ENCODE assay signal across 1 cellular context in the genomic region with DNA sequence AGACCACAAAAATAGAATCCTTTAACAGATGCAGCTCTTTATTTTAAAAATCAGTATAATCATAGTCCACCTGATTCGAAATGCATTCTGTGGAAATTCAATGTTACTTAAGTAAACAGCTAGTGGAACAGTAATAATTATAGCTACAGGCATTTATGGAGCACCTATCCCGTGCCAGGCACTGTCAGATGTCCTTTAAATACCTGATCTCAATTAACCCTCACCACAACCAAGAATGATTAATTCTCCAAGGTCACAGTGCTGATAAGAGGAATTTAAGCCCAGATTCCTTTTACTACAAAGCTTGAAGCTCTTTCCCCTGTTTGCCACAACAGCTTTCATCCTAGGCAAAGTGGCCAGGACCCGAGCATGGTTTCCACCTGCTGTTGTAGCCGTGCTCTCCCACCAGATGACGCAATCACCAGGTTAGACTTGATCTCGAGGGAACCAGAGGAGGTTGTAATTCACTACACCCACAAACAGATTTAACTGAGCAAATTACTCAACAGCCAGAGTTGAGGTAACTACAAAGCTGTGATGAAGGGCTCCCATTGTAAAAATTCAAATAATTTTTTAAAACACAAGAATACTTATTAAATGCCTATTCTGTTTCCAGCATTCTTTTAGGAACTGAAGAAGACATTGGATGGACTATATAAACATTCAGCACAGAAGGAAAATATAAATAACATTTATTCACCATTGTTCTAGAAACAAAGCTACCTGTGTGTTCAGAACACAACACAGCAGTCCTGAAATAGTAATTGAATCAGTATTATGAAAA.
A peak's percentile ranks its signal among the peaks of the same experiment; 100 is the strongest.
TF ChIP-seq lines count a peak whose summit lies in the region.

No MANE protein-coding gene starts in this region.

TF ChIP-seq in HepG2, 621 proteins besides CTCF, POLR2A, EP300 and RAD21 (continued from another document and continues in another):
- TF ChIP-seq, protein P1, sequence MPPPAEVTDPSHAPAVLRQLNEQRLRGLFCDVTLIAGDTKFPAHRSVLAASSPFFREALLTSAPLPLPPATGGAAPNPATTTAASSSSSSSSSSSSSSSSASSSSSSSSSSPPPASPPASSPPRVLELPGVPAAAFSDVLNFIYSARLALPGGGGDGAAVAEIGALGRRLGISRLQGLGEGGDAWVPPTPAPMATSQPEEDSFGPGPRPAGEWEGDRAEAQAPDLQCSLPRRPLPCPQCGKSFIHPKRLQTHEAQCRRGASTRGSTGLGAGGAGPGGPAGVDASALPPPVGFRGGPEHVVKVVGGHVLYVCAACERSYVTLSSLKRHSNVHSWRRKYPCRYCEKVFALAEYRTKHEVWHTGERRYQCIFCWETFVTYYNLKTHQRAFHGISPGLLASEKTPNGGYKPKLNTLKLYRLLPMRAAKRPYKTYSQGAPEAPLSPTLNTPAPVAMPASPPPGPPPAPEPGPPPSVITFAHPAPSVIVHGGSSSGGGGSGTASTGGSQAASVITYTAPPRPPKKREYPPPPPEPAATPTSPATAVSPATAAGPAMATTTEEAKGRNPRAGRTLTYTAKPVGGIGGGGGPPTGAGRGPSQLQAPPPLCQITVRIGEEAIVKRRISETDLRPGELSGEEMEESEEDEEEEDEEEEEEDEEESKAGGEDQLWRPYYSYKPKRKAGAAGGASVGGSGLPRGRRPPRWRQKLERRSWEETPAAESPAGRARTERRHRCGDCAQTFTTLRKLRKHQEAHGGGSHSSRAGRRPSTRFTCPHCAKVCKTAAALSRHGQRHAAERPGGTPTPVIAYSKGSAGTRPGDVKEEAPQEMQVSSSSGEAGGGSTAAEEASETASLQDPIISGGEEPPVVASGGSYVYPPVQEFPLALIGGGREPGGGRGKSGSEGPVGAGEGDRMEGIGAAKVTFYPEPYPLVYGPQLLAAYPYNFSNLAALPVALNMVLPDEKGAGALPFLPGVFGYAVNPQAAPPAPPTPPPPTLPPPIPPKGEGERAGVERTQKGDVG (CRISPR knock-in tag; IDR thresholded peaks at IDR 0.05; ENCODE audit: borderline replicate concordance): no peak
- TF ChIP-seq ARHGAP35 (CRISPR knock-in tag; IDR thresholded peaks at IDR 0.05; ENCODE audit: borderline replicate concordance) (no peak), ZNF136 (CRISPR knock-in tag; IDR thresholded peaks at IDR 0.05; ENCODE audit: low read depth) (no peak), ZNF563 (CRISPR knock-in tag; IDR thresholded peaks at IDR 0.05) (no peak), MAF1 (CRISPR knock-in tag; IDR thresholded peaks at IDR 0.05; ENCODE audit: borderline replicate concordance) (no peak), ELF4 (CRISPR knock-in tag; IDR thresholded peaks at IDR 0.05; ENCODE audit: borderline replicate concordance) (no peak), ZKSCAN8 (CRISPR knock-in tag; IDR thresholded peaks at IDR 0.05; ENCODE audit: borderline replicate concordance) (no peak), ZNF614 (CRISPR knock-in tag; IDR thresholded peaks at IDR 0.05; ENCODE audit: borderline replicate concordance) (0 out of 2 replicates have a peak, but pooled peaks have one; percentile 49), YEATS4 (CRISPR knock-in tag; IDR thresholded peaks at IDR 0.05; ENCODE audit: borderline replicate concordance) (0 out of 2 replicates have a peak, but pooled peaks have one; percentile 25), ZNF644 (CRISPR knock-in tag; IDR thresholded peaks at IDR 0.05; ENCODE audit: low read depth) (peak; percentile 39; the same call in 1 of the 2 replicates), ATF7 (IDR thresholded peaks at IDR 0.05) (peak; percentile 83), ATF7 (CRISPR knock-in tag; IDR thresholded peaks at IDR 0.05) (no peak), AGO2 (optimal IDR thresholded peaks at IDR 0.05; ENCODE audit: low read depth, low read length) (no peak), ZFP82 (CRISPR knock-in tag; IDR thresholded peaks at IDR 0.05; ENCODE audit: borderline replicate concordance) (no peak), ZNF292 (CRISPR knock-in tag; IDR thresholded peaks at IDR 0.05; ENCODE audit: borderline replicate concordance, low read depth) (no peak), TARDBP (CRISPR knock-in tag; IDR thresholded peaks at IDR 0.05) (0 out of 2 replicates have a peak, but pooled peaks have one; percentile 30), HCFC1 (IDR thresholded peaks at IDR 0.05; ENCODE audit: low read depth, low read length) (no peak), ZNF550 (CRISPR knock-in tag; IDR thresholded peaks at IDR 0.05; ENCODE audit: borderline replicate concordance) (no peak), SPEN (CRISPR knock-in tag; IDR thresholded peaks at IDR 0.05; ENCODE audit: low read depth) (no peak), TSC22D2 (CRISPR knock-in tag; IDR thresholded peaks at IDR 0.05; ENCODE audit: borderline replicate concordance) (0 out of 2 replicates have a peak, but pooled peaks have one; percentile 48)
- TF ChIP-seq, protein P2, sequence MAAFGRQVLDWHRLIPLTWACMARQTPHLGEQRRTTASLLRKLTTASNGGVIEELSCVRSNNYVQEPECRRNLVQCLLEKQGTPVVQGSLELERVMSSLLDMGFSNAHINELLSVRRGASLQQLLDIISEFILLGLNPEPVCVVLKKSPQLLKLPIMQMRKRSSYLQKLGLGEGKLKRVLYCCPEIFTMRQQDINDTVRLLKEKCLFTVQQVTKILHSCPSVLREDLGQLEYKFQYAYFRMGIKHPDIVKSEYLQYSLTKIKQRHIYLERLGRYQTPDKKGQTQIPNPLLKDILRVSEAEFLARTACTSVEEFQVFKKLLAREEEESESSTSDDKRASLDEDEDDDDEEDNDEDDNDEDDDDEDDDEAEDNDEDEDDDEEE (CRISPR knock-in tag; IDR thresholded peaks at IDR 0.05): no peak
- TF ChIP-seq, protein P3, sequence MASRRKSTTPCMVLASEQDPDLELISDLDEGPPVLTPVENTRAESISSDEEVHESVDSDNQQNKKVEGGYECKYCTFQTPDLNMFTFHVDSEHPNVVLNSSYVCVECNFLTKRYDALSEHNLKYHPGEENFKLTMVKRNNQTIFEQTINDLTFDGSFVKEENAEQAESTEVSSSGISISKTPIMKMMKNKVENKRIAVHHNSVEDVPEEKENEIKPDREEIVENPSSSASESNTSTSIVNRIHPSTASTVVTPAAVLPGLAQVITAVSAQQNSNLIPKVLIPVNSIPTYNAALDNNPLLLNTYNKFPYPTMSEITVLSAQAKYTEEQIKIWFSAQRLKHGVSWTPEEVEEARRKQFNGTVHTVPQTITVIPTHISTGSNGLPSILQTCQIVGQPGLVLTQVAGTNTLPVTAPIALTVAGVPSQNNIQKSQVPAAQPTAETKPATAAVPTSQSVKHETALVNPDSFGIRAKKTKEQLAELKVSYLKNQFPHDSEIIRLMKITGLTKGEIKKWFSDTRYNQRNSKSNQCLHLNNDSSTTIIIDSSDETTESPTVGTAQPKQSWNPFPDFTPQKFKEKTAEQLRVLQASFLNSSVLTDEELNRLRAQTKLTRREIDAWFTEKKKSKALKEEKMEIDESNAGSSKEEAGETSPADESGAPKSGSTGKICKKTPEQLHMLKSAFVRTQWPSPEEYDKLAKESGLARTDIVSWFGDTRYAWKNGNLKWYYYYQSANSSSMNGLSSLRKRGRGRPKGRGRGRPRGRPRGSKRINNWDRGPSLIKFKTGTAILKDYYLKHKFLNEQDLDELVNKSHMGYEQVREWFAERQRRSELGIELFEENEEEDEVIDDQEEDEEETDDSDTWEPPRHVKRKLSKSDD (CRISPR knock-in tag; IDR thresholded peaks at IDR 0.05; ENCODE audit: low read depth): no peak
- TF ChIP-seq, protein P4, sequence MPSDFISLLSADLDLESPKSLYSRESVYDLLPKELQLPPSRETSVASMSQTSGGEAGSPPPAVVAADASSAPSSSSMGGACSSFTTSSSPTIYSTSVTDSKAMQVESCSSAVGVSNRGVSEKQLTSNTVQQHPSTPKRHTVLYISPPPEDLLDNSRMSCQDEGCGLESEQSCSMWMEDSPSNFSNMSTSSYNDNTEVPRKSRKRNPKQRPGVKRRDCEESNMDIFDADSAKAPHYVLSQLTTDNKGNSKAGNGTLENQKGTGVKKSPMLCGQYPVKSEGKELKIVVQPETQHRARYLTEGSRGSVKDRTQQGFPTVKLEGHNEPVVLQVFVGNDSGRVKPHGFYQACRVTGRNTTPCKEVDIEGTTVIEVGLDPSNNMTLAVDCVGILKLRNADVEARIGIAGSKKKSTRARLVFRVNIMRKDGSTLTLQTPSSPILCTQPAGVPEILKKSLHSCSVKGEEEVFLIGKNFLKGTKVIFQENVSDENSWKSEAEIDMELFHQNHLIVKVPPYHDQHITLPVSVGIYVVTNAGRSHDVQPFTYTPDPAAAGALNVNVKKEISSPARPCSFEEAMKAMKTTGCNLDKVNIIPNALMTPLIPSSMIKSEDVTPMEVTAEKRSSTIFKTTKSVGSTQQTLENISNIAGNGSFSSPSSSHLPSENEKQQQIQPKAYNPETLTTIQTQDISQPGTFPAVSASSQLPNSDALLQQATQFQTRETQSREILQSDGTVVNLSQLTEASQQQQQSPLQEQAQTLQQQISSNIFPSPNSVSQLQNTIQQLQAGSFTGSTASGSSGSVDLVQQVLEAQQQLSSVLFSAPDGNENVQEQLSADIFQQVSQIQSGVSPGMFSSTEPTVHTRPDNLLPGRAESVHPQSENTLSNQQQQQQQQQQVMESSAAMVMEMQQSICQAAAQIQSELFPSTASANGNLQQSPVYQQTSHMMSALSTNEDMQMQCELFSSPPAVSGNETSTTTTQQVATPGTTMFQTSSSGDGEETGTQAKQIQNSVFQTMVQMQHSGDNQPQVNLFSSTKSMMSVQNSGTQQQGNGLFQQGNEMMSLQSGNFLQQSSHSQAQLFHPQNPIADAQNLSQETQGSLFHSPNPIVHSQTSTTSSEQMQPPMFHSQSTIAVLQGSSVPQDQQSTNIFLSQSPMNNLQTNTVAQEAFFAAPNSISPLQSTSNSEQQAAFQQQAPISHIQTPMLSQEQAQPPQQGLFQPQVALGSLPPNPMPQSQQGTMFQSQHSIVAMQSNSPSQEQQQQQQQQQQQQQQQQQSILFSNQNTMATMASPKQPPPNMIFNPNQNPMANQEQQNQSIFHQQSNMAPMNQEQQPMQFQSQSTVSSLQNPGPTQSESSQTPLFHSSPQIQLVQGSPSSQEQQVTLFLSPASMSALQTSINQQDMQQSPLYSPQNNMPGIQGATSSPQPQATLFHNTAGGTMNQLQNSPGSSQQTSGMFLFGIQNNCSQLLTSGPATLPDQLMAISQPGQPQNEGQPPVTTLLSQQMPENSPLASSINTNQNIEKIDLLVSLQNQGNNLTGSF (CRISPR knock-in tag; IDR thresholded peaks at IDR 0.05): no peak
- TF ChIP-seq, protein P5, sequence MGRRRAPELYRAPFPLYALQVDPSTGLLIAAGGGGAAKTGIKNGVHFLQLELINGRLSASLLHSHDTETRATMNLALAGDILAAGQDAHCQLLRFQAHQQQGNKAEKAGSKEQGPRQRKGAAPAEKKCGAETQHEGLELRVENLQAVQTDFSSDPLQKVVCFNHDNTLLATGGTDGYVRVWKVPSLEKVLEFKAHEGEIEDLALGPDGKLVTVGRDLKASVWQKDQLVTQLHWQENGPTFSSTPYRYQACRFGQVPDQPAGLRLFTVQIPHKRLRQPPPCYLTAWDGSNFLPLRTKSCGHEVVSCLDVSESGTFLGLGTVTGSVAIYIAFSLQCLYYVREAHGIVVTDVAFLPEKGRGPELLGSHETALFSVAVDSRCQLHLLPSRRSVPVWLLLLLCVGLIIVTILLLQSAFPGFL (CRISPR knock-in tag; IDR thresholded peaks at IDR 0.05): no peak
- TF ChIP-seq, protein P6, sequence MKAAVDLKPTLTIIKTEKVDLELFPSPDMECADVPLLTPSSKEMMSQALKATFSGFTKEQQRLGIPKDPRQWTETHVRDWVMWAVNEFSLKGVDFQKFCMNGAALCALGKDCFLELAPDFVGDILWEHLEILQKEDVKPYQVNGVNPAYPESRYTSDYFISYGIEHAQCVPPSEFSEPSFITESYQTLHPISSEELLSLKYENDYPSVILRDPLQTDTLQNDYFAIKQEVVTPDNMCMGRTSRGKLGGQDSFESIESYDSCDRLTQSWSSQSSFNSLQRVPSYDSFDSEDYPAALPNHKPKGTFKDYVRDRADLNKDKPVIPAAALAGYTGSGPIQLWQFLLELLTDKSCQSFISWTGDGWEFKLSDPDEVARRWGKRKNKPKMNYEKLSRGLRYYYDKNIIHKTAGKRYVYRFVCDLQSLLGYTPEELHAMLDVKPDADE (CRISPR knock-in tag; IDR thresholded peaks at IDR 0.05): no peak
- TF ChIP-seq, protein P7, sequence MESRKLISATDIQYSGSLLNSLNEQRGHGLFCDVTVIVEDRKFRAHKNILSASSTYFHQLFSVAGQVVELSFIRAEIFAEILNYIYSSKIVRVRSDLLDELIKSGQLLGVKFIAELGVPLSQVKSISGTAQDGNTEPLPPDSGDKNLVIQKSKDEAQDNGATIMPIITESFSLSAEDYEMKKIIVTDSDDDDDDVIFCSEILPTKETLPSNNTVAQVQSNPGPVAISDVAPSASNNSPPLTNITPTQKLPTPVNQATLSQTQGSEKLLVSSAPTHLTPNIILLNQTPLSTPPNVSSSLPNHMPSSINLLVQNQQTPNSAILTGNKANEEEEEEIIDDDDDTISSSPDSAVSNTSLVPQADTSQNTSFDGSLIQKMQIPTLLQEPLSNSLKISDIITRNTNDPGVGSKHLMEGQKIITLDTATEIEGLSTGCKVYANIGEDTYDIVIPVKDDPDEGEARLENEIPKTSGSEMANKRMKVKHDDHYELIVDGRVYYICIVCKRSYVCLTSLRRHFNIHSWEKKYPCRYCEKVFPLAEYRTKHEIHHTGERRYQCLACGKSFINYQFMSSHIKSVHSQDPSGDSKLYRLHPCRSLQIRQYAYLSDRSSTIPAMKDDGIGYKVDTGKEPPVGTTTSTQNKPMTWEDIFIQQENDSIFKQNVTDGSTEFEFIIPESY (CRISPR knock-in tag; IDR thresholded peaks at IDR 0.05): no peak
- TF ChIP-seq, protein P8, sequence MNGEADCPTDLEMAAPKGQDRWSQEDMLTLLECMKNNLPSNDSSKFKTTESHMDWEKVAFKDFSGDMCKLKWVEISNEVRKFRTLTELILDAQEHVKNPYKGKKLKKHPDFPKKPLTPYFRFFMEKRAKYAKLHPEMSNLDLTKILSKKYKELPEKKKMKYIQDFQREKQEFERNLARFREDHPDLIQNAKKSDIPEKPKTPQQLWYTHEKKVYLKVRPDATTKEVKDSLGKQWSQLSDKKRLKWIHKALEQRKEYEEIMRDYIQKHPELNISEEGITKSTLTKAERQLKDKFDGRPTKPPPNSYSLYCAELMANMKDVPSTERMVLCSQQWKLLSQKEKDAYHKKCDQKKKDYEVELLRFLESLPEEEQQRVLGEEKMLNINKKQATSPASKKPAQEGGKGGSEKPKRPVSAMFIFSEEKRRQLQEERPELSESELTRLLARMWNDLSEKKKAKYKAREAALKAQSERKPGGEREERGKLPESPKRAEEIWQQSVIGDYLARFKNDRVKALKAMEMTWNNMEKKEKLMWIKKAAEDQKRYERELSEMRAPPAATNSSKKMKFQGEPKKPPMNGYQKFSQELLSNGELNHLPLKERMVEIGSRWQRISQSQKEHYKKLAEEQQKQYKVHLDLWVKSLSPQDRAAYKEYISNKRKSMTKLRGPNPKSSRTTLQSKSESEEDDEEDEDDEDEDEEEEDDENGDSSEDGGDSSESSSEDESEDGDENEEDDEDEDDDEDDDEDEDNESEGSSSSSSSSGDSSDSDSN (CRISPR knock-in tag; IDR thresholded peaks at IDR 0.05): no peak
- TF ChIP-seq, protein P9, sequence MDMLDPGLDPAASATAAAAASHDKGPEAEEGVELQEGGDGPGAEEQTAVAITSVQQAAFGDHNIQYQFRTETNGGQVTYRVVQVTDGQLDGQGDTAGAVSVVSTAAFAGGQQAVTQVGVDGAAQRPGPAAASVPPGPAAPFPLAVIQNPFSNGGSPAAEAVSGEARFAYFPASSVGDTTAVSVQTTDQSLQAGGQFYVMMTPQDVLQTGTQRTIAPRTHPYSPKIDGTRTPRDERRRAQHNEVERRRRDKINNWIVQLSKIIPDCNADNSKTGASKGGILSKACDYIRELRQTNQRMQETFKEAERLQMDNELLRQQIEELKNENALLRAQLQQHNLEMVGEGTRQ (IDR thresholded peaks at IDR 0.05; ENCODE audit: low read depth, low read length): no peak
- TF ChIP-seq, protein P9 (CRISPR knock-in tag; IDR thresholded peaks at IDR 0.05; ENCODE audit: borderline replicate concordance): no peak
